Comparison of ENCODE assay signal across 1 cellular context in the genomic region with DNA sequence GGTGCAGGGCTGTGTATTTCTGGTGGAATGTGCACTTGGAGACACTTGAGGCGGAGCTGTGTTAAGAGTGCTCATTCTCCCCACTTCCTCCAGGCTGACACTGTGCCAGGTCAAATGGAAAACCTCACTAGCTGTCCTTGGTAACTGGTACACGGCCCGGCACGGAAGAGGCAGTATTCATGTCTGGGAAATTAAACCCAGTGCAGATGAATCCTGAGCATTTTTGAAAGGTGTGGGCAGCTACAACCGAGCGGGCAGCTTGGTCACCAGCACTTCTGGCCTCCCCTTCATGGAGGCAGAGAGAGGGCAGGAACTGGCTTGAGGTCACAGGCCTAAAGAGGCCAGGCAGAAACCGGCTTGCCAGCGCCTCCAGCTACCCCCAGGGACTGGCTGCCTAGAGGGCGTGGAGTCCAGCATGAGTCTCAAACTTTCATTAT.
TF ChIP-seq lines count a peak whose summit lies in the region.

No MANE protein-coding gene starts in this region.

TF ChIP-seq in HCT116, 20 proteins besides CTCF, POLR2A, EP300 and RAD21:
- TF ChIP-seq SIN3A (IDR thresholded peaks at IDR 0.05; ENCODE audit: low read depth), result no peak
- TF ChIP-seq CEBPB (IDR thresholded peaks at IDR 0.05; ENCODE audit: low read depth), result no peak
- TF ChIP-seq FOSL1 (IDR thresholded peaks at IDR 0.05; ENCODE audit: low read depth), result no peak
- TF ChIP-seq SP1 (IDR thresholded peaks at IDR 0.05; ENCODE audit: low read depth), result no peak
- no peak for TF ChIP-seq EZH2phosphoT487 (IDR thresholded peaks at IDR 0.05; ENCODE audit: borderline replicate concordance)
- TF ChIP-seq, protein P1, sequence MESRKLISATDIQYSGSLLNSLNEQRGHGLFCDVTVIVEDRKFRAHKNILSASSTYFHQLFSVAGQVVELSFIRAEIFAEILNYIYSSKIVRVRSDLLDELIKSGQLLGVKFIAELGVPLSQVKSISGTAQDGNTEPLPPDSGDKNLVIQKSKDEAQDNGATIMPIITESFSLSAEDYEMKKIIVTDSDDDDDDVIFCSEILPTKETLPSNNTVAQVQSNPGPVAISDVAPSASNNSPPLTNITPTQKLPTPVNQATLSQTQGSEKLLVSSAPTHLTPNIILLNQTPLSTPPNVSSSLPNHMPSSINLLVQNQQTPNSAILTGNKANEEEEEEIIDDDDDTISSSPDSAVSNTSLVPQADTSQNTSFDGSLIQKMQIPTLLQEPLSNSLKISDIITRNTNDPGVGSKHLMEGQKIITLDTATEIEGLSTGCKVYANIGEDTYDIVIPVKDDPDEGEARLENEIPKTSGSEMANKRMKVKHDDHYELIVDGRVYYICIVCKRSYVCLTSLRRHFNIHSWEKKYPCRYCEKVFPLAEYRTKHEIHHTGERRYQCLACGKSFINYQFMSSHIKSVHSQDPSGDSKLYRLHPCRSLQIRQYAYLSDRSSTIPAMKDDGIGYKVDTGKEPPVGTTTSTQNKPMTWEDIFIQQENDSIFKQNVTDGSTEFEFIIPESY (IDR thresholded peaks at IDR 0.05; ENCODE audit: extremely low read depth, insufficient replicate concordance, low read length), result no peak
